Comparison of ENCODE assay signal across 8 cellular contexts in the genomic region with DNA sequence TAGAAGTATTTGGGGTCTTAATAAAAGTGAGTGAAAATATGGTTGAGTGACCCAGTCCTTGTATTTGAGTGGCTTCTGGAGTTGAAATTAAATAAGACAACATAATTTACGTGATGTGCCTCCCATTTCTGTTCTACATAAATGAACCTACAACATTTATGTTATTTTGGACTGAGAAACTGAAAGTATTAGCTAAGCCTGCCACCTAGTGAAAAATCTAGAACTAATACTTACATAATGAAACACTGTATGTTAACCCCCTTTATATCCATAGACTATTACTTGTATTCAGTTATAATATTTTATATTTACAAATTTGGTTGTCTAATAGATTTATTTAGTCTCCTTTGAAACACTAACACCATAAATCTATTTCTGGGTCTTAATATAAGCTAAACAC.
DNase-seq lines count a peak whose midpoint lies in the region; ATAC-seq and TF ChIP-seq lines count a peak whose summit lies in the region.

No MANE protein-coding gene starts in this region.

- H3K27me3 ChIP-seq in left ventricle myocardium inferior (ENCODE audit: low read depth) (no peaks in the 10 kb centered on the region), right atrium auricular region (no peaks in the 10 kb centered on the region)

- POLR2A ChIA-PET in activated CD8-positive, alpha-beta T cell treated with anti-CD3 and anti-CD28 coated beads for 36 hours (lab: Charles Lee): no interaction called here

- H3K27ac Mint-ChIP-seq in type B pancreatic cell: no peak overlapping the region
- H3K27ac Mint-ChIP-seq in activated CD8-positive, alpha-beta T cell treated with anti-CD3 and anti-CD28 coated beads for 36 hours: no peak overlapping the region

- intact Hi-C loops in left ventricle myocardium inferior (cut with micrococcal nuclease): no loop called here
- intact Hi-C loops in activated CD8-positive, alpha-beta T cell treated with anti-CD3 and anti-CD28 coated beads for 36 hours (cut with micrococcal nuclease): no loop called here

- H3K4me1 ChIP-seq in left ventricle myocardium inferior (no peaks in the 10 kb centered on the region), right atrium auricular region (no peaks in the 10 kb centered on the region)

- no peak for ATAC-seq in activated CD8-positive, alpha-beta T cell treated with anti-CD3 and anti-CD28 coated beads for 36 hours
- ATAC-seq in HG03045 (IDR thresholded peaks at IDR 0.05; ENCODE audit: unreplicated experiment) (no peak), HG03521 (IDR thresholded peaks at IDR 0.05; ENCODE audit: unreplicated experiment) (no peak)

- H3K36me3 ChIP-seq in left ventricle myocardium inferior: no peaks in the 10 kb centered on the region
- H3K36me3 ChIP-seq in right atrium auricular region: no peaks in the 10 kb centered on the region

- no peaks in the 10 kb centered on the region for H3K27me3 Mint-ChIP-seq in type B pancreatic cell
- no peaks in the 10 kb centered on the region for H3K27me3 Mint-ChIP-seq in activated CD8-positive, alpha-beta T cell treated with anti-CD3 and anti-CD28 coated beads for 36 hours

- CTCF ChIA-PET in activated CD8-positive, alpha-beta T cell treated with anti-CD3 and anti-CD28 coated beads for 36 hours (lab: Charles Lee): no interaction called here

- H3K36me3 Mint-ChIP-seq in type B pancreatic cell: no peaks in the 10 kb centered on the region
- H3K36me3 Mint-ChIP-seq in activated CD8-positive, alpha-beta T cell treated with anti-CD3 and anti-CD28 coated beads for 36 hours (ENCODE audit: low read depth): no peaks in the 10 kb centered on the region

- DNase-seq in left ventricle myocardium inferior (no peak), right atrium auricular region (ENCODE audit: low spot score) (no peak), NCI-H1694 treated with DMSO at 0.1 percent for 48 hours (lab: John Stamatoyannopoulos, UW) (peak; percentile 52), cardiac fibroblast (ENCODE audit: low read depth in 2 of 2) (peak; percentile 47 to 68), type B pancreatic cell (ENCODE audit: extremely low spot score, unreplicated experiment) (no peak)
- DNase-seq in activated CD8-positive, alpha-beta T cell treated with anti-CD3 and anti-CD28 coated beads for 36 hours: no peak

- no peak overlapping the region for H3K4me3 Mint-ChIP-seq in type B pancreatic cell
- H3K4me3 Mint-ChIP-seq in activated CD8-positive, alpha-beta T cell treated with anti-CD3 and anti-CD28 coated beads for 36 hours: no peak overlapping the region

- H3K4me3 ChIP-seq in left ventricle myocardium inferior: no peak overlapping the region
- no peak overlapping the region for H3K4me3 ChIP-seq in right atrium auricular region
- no peak overlapping the region for H3K4me3 ChIP-seq in cardiac fibroblast (replicated peaks in 1 of 2; ENCODE audit: low read depth in 2 of 2, low read length in 2 of 2)

- TF ChIP-seq CTCF in left ventricle myocardium inferior (IDR thresholded peaks at IDR 0.05; ENCODE audit: borderline replicate concordance): peak; percentile 43
- peak in 1 of 2 donors; percentile 47 for TF ChIP-seq CTCF in right atrium auricular region (IDR thresholded peaks at IDR 0.05)
- no peak for TF ChIP-seq CTCF in cardiac fibroblast (IDR thresholded peaks at IDR 0.05; ENCODE audit: low read depth, low read length)
- TF ChIP-seq CTCF in type B pancreatic cell (conservative IDR thresholded peaks at IDR 0.05): peak; percentile 60
- TF ChIP-seq CTCF in activated CD8-positive, alpha-beta T cell treated with anti-CD3 and anti-CD28 coated beads for 36 hours (IDR thresholded peaks at IDR 0.05): no peak

- H3K27ac ChIP-seq in left ventricle myocardium inferior (replicated peaks): no peak overlapping the region
- no peak overlapping the region for H3K27ac ChIP-seq in right atrium auricular region

- no peaks in the 10 kb centered on the region for H3K9me3 Mint-ChIP-seq in type B pancreatic cell
- H3K9me3 Mint-ChIP-seq in activated CD8-positive, alpha-beta T cell treated with anti-CD3 and anti-CD28 coated beads for 36 hours: no peaks in the 10 kb centered on the region

- H3K9me3 ChIP-seq in left ventricle myocardium inferior (replicated peaks) (no peaks in the 10 kb centered on the region), right atrium auricular region (no peaks in the 10 kb centered on the region)

- no peaks in the 10 kb centered on the region for H3K4me1 Mint-ChIP-seq in type B pancreatic cell (ENCODE audit: unreplicated experiment)
- no peaks in the 10 kb centered on the region for H3K4me1 Mint-ChIP-seq in activated CD8-positive, alpha-beta T cell treated with anti-CD3 and anti-CD28 coated beads for 36 hours (ENCODE audit: low read depth)

Comparison
In these comparisons a context has a peak if more than half of its experiments do, and no peak if none do; other contexts are left out.
1. DNase-seq: peak in NCI-H1694 treated with DMSO at 0.1 percent for 48 hours (single experiment) and cardiac fibroblast (2 of 2); none in left ventricle myocardium inferior (single experiment), right atrium auricular region (single experiment), type B pancreatic cell (single experiment) and activated CD8-positive, alpha-beta T cell treated with anti-CD3 and anti-CD28 coated beads for 36 hours (single experiment).
2. CTCF ChIP-seq: peak in left ventricle myocardium inferior (single experiment) and type B pancreatic cell (single experiment); none in cardiac fibroblast (single experiment) and activated CD8-positive, alpha-beta T cell treated with anti-CD3 and anti-CD28 coated beads for 36 hours (single experiment).